Comparison of ENCODE assay signal across 16 cellular contexts in the genomic region with DNA sequence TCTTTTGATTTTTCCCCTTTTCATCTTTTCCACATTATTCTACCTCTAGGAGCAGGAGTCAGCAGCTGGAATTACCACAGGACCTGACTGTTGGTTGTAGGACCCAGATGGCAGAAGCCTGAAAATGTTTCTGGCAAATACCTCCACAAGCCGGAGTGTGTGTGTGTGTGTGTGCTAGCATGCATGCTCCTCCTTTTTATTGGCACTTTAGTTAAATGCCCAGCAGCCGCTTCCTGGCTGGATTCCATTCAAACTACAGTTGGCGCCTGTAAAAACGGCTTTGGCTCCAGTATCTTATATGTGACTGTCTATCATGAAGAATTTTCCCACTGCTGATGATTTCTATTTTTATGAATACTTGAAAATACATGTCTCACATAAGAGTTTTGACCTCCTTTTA.
DNase-seq lines count a peak whose midpoint lies in the region; FAIRE-seq and TF ChIP-seq lines count a peak whose summit lies in the region.
"Had no signal": no experiment of that assay in that cellular context is flagged by ENCODE, and none has a peak within 500 bp of the region (broad histone marks: within the 10 kb centered on the region; RNA-seq: fewer than 3 reads in every experiment).

No MANE protein-coding gene starts in this region.

- DNase-seq in NCI-H2029 treated with DMSO at 0.1 percent for 48 hours (lab: John Stamatoyannopoulos, UW) = peak; percentile 21
- DNase-seq in NCI-H2029 (lab: John Stamatoyannopoulos, UW) = no peak
- DNase-seq in NCI-H2196 treated with DMSO at 0.1 percent for 48 hours (lab: John Stamatoyannopoulos, UW; ENCODE audit: unreplicated experiment) = peak; percentile 63
- DNase-seq in colonic mucosa = peak; percentile 82
- DNase-seq in small intestine = peak; percentile 13
- DNase-seq in osteoblast (ENCODE audit: insufficient read length, low spot score, missing footprints) = no peak
- DNase-seq in BE2C = no peak
- DNase-seq in DMS79 (lab: John Stamatoyannopoulos, UW) = no peak
- DNase-seq: activated CD4-positive, CD25-positive, alpha-beta regulatory T cell; activated gamma-delta T cell treated with Interleukin-2 at 50 U/mL for 16 hours; aorta; CD4-positive, CD25-positive, alpha-beta regulatory T cell; cortex of kidney; GF-D8; stimulated activated CD4-positive, alpha-beta T cell treated with anti-CD3 and anti-CD28 coated beads, Interleukin-15, amount 100 ng/mL, for 24 hours had no signal

- WGBS in small intestine, 3 donors = 25 to 67% (median 36%) methylated on average over 4 of the region's 4 CpGs

- FAIRE-seq in small intestine (lab: Jason Lieb, UNC) = no peak
- FAIRE-seq: A204.1 had no signal

- no peaks in the 10 kb centered on the region for H4K20me1 ChIP-seq in osteoblast (ENCODE audit: insufficient read depth, low read length)

- H2AFZ ChIP-seq in osteoblast (ENCODE audit: low read length) = no peak overlapping the region

- H3K27ac ChIP-seq in colonic mucosa (peak overlapping the region; percentile 12), small intestine (ENCODE audit: low read depth in 1 of 2, low read length in 1 of 2) (no peak overlapping the region), osteoblast (ENCODE audit: low read depth, low read length) (no peak overlapping the region)

- intact Hi-C loops in colonic mucosa (cut with DNase I) = no loop called here

- H3K4me1 ChIP-seq in colonic mucosa (peaks cover 14% of the 10 kb centered on the region), small intestine (ENCODE audit: control insufficient read depth in 2 of 2, insufficient read depth in 1 of 2, low read depth in 1 of 2, low read length in 1 of 2) (no peaks in the 10 kb centered on the region), osteoblast (ENCODE audit: insufficient read depth, low read length) (no peaks in the 10 kb centered on the region), BE2C (no peaks in the 10 kb centered on the region)

- H3K4me3 ChIP-seq in colonic mucosa = no peak overlapping the region
- no peak overlapping the region for H3K4me3 ChIP-seq in small intestine (ENCODE audit: low read depth in 1 of 2, low read length in 2 of 2)
- no peak overlapping the region for H3K4me3 ChIP-seq in osteoblast (ENCODE audit: insufficient read depth, low read length)
- H3K4me3 ChIP-seq in BE2C (ENCODE audit: low read depth, low read length) = no peak overlapping the region

- TF ChIP-seq CTCF in colonic mucosa (IDR thresholded peaks at IDR 0.05) = no peak
- no peak for TF ChIP-seq CTCF in osteoblast (IDR thresholded peaks at IDR 0.05; ENCODE audit: extremely low read depth, low read depth, low read length)
- TF ChIP-seq CTCF in BE2C (IDR thresholded peaks at IDR 0.05; ENCODE audit: low read depth, low read length) = no peak

- no peaks in the 10 kb centered on the region for H3K79me2 ChIP-seq in osteoblast (ENCODE audit: insufficient read depth, low read length)

- no peak overlapping the region for H3K4me2 ChIP-seq in osteoblast (ENCODE audit: insufficient read depth, low read length)

- no peaks in the 10 kb centered on the region for H3K36me3 ChIP-seq in colonic mucosa
- no peaks in the 10 kb centered on the region for H3K36me3 ChIP-seq in small intestine (ENCODE audit: control insufficient read depth in 2 of 2, insufficient read depth in 2 of 2, low read length in 2 of 2)
- H3K36me3 ChIP-seq in osteoblast (ENCODE audit: insufficient read depth, low read length) = no peaks in the 10 kb centered on the region
- no peaks in the 10 kb centered on the region for H3K36me3 ChIP-seq in BE2C

- no peaks in the 10 kb centered on the region for H3K9me3 ChIP-seq in colonic mucosa
- H3K9me3 ChIP-seq in small intestine (ENCODE audit: control insufficient read depth, low read depth) = no peaks in the 10 kb centered on the region
- no peaks in the 10 kb centered on the region for H3K9me3 ChIP-seq in osteoblast (ENCODE audit: low read depth, low read length)
- no peaks in the 10 kb centered on the region for H3K9me3 ChIP-seq in BE2C

- H3K9ac ChIP-seq in colonic mucosa (ENCODE audit: low read depth in 2 of 2, low read length in 2 of 2) = no peak overlapping the region

- H3K27me3 ChIP-seq in colonic mucosa = no peaks in the 10 kb centered on the region
- no peaks in the 10 kb centered on the region for H3K27me3 ChIP-seq in small intestine (ENCODE audit: control insufficient read depth in 2 of 2, insufficient read depth in 2 of 2, low read length in 2 of 2)
- no peaks in the 10 kb centered on the region for H3K27me3 ChIP-seq in osteoblast (ENCODE audit: insufficient read depth, low read length)
- H3K27me3 ChIP-seq in BE2C = no peaks in the 10 kb centered on the region

Comparison
In these comparisons a context has a peak if more than half of its experiments do, and no peak if none do; other contexts are left out.
1. DNase-seq: peak in NCI-H2029 treated with DMSO at 0.1 percent for 48 hours (single experiment), NCI-H2196 treated with DMSO at 0.1 percent for 48 hours (single experiment), colonic mucosa (single experiment) and small intestine (single experiment); none in NCI-H2029 (single experiment), osteoblast (single experiment), BE2C (single experiment) and DMS79 (single experiment).